ENCODE assay signal across 8 cellular contexts in the genomic region with DNA sequence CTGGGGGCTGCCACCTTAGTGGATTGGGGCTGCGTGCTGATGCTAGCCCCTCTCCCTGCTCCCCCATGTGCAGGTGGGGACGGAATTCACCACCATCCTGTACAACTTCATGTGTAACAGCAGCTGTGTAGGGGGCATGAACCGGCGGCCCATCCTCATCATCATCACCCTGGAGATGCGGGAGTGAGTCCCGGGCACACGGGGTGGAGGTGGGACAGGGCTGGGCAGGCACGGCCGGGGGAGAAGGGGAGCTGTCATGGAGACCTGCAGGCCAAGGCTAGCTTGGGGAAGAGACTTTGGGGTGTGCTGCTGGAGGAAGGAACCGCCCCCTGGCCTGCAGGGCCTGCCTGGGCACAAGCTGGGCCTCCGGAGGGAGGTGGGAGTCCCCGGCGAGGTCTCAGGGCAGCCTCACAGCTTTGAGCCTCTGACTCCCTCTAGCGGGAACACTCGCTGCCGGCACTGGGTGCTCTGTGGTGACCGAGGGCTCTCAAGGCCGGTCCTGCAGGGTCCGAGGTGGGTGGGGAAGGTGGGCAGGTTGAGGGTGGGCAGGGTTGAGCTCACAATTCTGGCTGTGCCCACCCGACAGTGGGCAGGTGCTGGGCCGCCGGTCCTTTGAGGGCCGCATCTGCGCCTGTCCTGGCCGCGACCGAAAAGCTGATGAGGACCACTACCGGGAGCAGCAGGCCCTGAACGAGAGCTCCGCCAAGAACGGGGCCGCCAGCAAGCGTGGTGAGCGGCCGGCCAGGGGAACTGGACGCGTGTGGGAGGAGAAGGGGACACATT. TPM values are rescaled to one million over a fixed set of nuclear protein-coding genes. Genes with fewer than 3 reads are reported as not detected.
DNase-seq lines count a peak whose midpoint lies in the region; ATAC-seq and TF ChIP-seq lines count a peak whose summit lies in the region.

No MANE protein-coding gene starts in this region.

- H3K4me1 Mint-ChIP-seq in WTC11, result no peaks in the 10 kb centered on the region

- H3K36me3 Mint-ChIP-seq in WTC11, result no peaks in the 10 kb centered on the region

- POLR2A ChIA-PET in WTC11 (lab: Charles Lee), result interaction anchor here (0.9 to 1.2 kb wide), 2 partner anchors 32 to 76 kb away, joined by 3 read pairs; no protein-coding TSS in a partner anchor

- no peak overlapping the region for H3K4me3 Mint-ChIP-seq in WTC11

- no peaks in the 10 kb centered on the region for H3K9me3 Mint-ChIP-seq in WTC11

- ATAC-seq in WTC11 (peak; percentile 68), HG02870 (IDR thresholded peaks at IDR 0.05; ENCODE audit: unreplicated experiment) (no peak)

- no peak overlapping the region for H3K27ac Mint-ChIP-seq in WTC11

- CTCF ChIA-PET in WTC11 (lab: Charles Lee), result interaction anchor here (0.5 to 2.6 kb wide), 43 partner anchors 9 to 274 kb away, joined by 3 to 41 read pairs (median 5); no protein-coding TSS in a partner anchor

- DNase-seq in AG08396 (ENCODE audit: low spot score) (peak; percentile 76), GM20000 (ENCODE audit: low spot score) (peak; percentile 81), WTC11 (ENCODE audit: low spot score) (peak; percentile 73), islet precursor cell (peak; percentile 77), MV-4-11 (lab: John Stamatoyannopoulos, UW) (no peak), NCI-H2107 treated with DMSO at 0.1 percent for 48 hours (lab: John Stamatoyannopoulos, UW; ENCODE audit: unreplicated experiment) (no peak), NCI-H524 treated with DMSO at 0.1 percent for 48 hours (lab: John Stamatoyannopoulos, UW) (no peak)

- H3K27me3 Mint-ChIP-seq in WTC11 (ENCODE audit: low read depth), result peaks cover 4% of the 10 kb centered on the region; the same call in 1 of the 2 replicates

- TF ChIP-seq CTCF in GM20000 (IDR thresholded peaks at IDR 0.05; ENCODE audit: extremely low read depth, missing control alignments) (peak; percentile 58), WTC11 (IDR thresholded peaks at IDR 0.05) (no peak)

TF ChIP-seq in WTC11, 78 proteins besides CTCF, POLR2A, EP300 and RAD21:
- TF ChIP-seq ZBTB21 (CRISPR knock-in tag; IDR thresholded peaks at IDR 0.05; ENCODE audit: borderline replicate concordance), result no peak
- no peak for TF ChIP-seq PRRX2 (CRISPR knock-in tag; IDR thresholded peaks at IDR 0.05)
- no peak for TF ChIP-seq ZNF281 (CRISPR knock-in tag; IDR thresholded peaks at IDR 0.05)
- TF ChIP-seq ZNF263 (CRISPR knock-in tag; IDR thresholded peaks at IDR 0.05; ENCODE audit: low read depth), result no peak
- TF ChIP-seq FOXP1 (CRISPR knock-in tag; IDR thresholded peaks at IDR 0.05; ENCODE audit: borderline replicate concordance), result peak; percentile 27; the same call in 1 of the 2 replicates
- TF ChIP-seq, protein P1, sequence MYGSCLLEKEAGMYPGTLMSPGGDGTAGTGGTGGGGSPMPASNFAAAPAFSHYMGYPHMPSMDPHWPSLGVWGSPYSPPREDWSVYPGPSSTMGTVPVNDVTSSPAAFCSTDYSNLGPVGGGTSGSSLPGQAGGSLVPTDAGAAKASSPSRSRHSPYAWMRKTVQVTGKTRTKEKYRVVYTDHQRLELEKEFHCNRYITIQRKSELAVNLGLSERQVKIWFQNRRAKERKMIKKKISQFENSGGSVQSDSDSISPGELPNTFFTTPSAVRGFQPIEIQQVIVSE (CRISPR knock-in tag; IDR thresholded peaks at IDR 0.05; ENCODE audit: borderline replicate concordance), result no peak
- TF ChIP-seq ZNF423 (CRISPR knock-in tag; IDR thresholded peaks at IDR 0.05), result peak; percentile 46; the same call in 1 of the 2 replicates

RNA-seq across cellular contexts. Expression of gene CCDC27, which starts 25.0 kb away (rescaled TPM):
- 0.13 to 0.25 TPM (median 0.23 TPM) in 3 replicates for total RNA-seq in WTC11 (2021)

RNA-seq across cellular contexts. Expression of gene SMIM1, which starts 45.3 kb away (rescaled TPM):
- total RNA-seq in WTC11 (2021), result 10.2 to 11.1 TPM (median 10.3 TPM) in 3 replicates

Comparison
In these comparisons a context has a peak if more than half of its experiments do, and no peak if none do; other contexts are left out.
1. DNase-seq: peak in AG08396 (single experiment), GM20000 (single experiment), WTC11 (single experiment) and islet precursor cell (single experiment); none in MV-4-11 (single experiment), NCI-H2107 treated with DMSO at 0.1 percent for 48 hours (single experiment) and NCI-H524 treated with DMSO at 0.1 percent for 48 hours (single experiment).